Comparison of ENCODE assay signal across 14 cellular contexts in genomic region chr12:46458500-46459106, GRCh38.
A peak's percentile ranks its signal among the peaks of the same experiment; 100 is the strongest.
DNase-seq lines count a peak whose midpoint lies in the region; ATAC-seq and TF ChIP-seq lines count a peak whose summit lies in the region.
"Had no signal": no experiment of that assay in that cellular context is flagged by ENCODE, and none has a peak within 500 bp of the region (broad histone marks: within the 10 kb centered on the region; RNA-seq: fewer than 3 reads in every experiment).

No MANE protein-coding gene starts in this region.

- TF ChIP-seq RAD21 in IMR-90 (IDR thresholded peaks at IDR 0.05; ENCODE audit: low read length) = no peak

- H3K36me3 ChIP-seq in IMR-90 (ENCODE audit: control insufficient read depth, insufficient read depth, low read length) = no peaks in the 10 kb centered on the region
- no peaks in the 10 kb centered on the region for H3K36me3 ChIP-seq in suprapubic skin
- H3K36me3 ChIP-seq in left lung = no peaks in the 10 kb centered on the region
- H3K36me3 ChIP-seq: SJSA1 had no signal

- H4K5ac ChIP-seq in IMR-90 (ENCODE audit: low read depth, low read length) = no peak overlapping the region; the same call in 1 of the 2 replicates

- H3K4me3 ChIP-seq in IMR-90 (ENCODE audit: insufficient read depth, low read depth, low read length) = no peak overlapping the region
- H3K4me3 ChIP-seq in suprapubic skin = no peak overlapping the region
- H3K4me3 ChIP-seq in left lung = no peak overlapping the region
- H3K4me3 ChIP-seq: SJSA1 had no signal

- peaks cover 68% of the 10 kb centered on the region for H3K4me1 Mint-ChIP-seq in CD4-positive, alpha-beta T cell (ENCODE audit: low read depth)
- peaks cover 69% of the 10 kb centered on the region for H3K4me1 Mint-ChIP-seq in activated CD4-positive, alpha-beta memory T cell treated with anti-CD3 and anti-CD28 coated beads, Interleukin-2, amount 10 ng/mL, durations not matched to agents 7 days and 5 days
- H3K4me1 Mint-ChIP-seq in nephron = peaks cover 72% of the 10 kb centered on the region

- TF ChIP-seq EP300 in suprapubic skin (IDR thresholded peaks at IDR 0.05) = no peak

- H2BK20ac ChIP-seq in IMR-90 (ENCODE audit: low read depth, low read length) = peak overlapping the region; percentile 70; the same call in 1 of the 2 replicates

- H2BK15ac ChIP-seq in IMR-90 (ENCODE audit: low read depth, low read length) = no peak overlapping the region

- peak overlapping the region; percentile 43; the same call in 1 of the 2 replicates for H3K4ac ChIP-seq in IMR-90 (ENCODE audit: low read depth, low read length)

- H2AK5ac ChIP-seq in IMR-90 (ENCODE audit: low read depth, low read length) = peak overlapping the region; percentile 26

- ATAC-seq in CD4-positive, alpha-beta T cell (ENCODE audit: poor library complexity) = peak; percentile 18
- ATAC-seq in IMR-90 (ENCODE audit: low read depth) (no peak), left lung (no peak)

- H3K79me1 ChIP-seq in IMR-90 (ENCODE audit: low read depth in 1 of 2, low read length in 2 of 2) = peaks cover 0 to 12% of the 10 kb centered on the region in 2 experiments; a peak in 3 of 4 replicates

- no peaks in the 10 kb centered on the region for H3K27me3 Mint-ChIP-seq in CD4-positive, alpha-beta T cell
- H3K27me3 Mint-ChIP-seq in activated CD4-positive, alpha-beta memory T cell treated with anti-CD3 and anti-CD28 coated beads, Interleukin-2, amount 10 ng/mL, durations not matched to agents 7 days and 5 days = no peaks in the 10 kb centered on the region
- H3K27me3 Mint-ChIP-seq in nephron (ENCODE audit: low read depth) = no peaks in the 10 kb centered on the region

- POLR2A ChIA-PET in CD4-positive, alpha-beta T cell (lab: Charles Lee) = interaction anchor here (0.8 to 2.7 kb wide), 3 partner anchors 11 to 75 kb away, joined by 4 to 7 read pairs (median 5); no protein-coding TSS in a partner anchor
- POLR2A ChIA-PET in IMR-90 (lab: Charles Lee; ENCODE audit: unreplicated experiment) = interaction anchor here (0.7 kb wide), 1 partner anchor 9 kb away, joined by 3 read pairs; no protein-coding TSS in a partner anchor
- POLR2A ChIA-PET in activated CD4-positive, alpha-beta memory T cell treated with anti-CD3 and anti-CD28 coated beads, Interleukin-2, amount 10 ng/mL, durations not matched to agents 7 days and 5 days (lab: Charles Lee) = interaction anchor here (0.6 to 5.0 kb wide), 16 partner anchors 11 to 731 kb away, joined by 3 to 34 read pairs (median 6); partner anchors contain the start of gene SLC38A1

- no peaks in the 10 kb centered on the region for H3K9me3 Mint-ChIP-seq in CD4-positive, alpha-beta T cell
- H3K9me3 Mint-ChIP-seq in activated CD4-positive, alpha-beta memory T cell treated with anti-CD3 and anti-CD28 coated beads, Interleukin-2, amount 10 ng/mL, durations not matched to agents 7 days and 5 days = no peaks in the 10 kb centered on the region
- H3K9me3 Mint-ChIP-seq in nephron = no peaks in the 10 kb centered on the region
- H3K9me3 Mint-ChIP-seq: mesothelial cell of epicardium had no signal

- intact Hi-C loops in CD4-positive, alpha-beta T cell (cut with DNase I, micrococcal nuclease) = loop anchor here in 1 of 2 experiments (5.0 kb wide), 2 partner anchors 54 to 86 kb away; partner anchors contain the start of gene SLC38A2
- intact Hi-C loops in IMR-90 (cut with micrococcal nuclease) = no loop called here
- intact Hi-C loops in left lung (cut with DNase I) = no loop called here

- no TSS peak for BruUV-seq in IMR-90 (replicated peaks; lab: Mats Ljungman, UMichigan)

- peaks cover 13% of the 10 kb centered on the region for H3K9me1 ChIP-seq in IMR-90 (ENCODE audit: insufficient read depth, low read length)

- peak overlapping the region; percentile 62 for H2BK120ac ChIP-seq in IMR-90 (ENCODE audit: low read depth, low read length)

- no peak for DNase-seq in CD4-positive, alpha-beta T cell
- DNase-seq in IMR-90 (no peak), DMS53 treated with DMSO at 0.1 percent for 48 hours (lab: John Stamatoyannopoulos, UW; ENCODE audit: unreplicated experiment) (no peak), suprapubic skin (ENCODE audit: low spot score in 2 of 2) (no peak), left lung (no peak)
- no peak for DNase-seq in activated CD4-positive, alpha-beta memory T cell treated with anti-CD3 and anti-CD28 coated beads, Interleukin-2, amount 10 ng/mL, durations not matched to agents 7 days and 5 days
- DNase-seq: amygdala; Caco-2; NCI-H1436 treated with DMSO at 0.1 percent for 48 hours; NCI-H526; stimulated activated CD4-positive, alpha-beta T cell treated with anti-CD3 and anti-CD28 coated beads, Interleukin-4, amount 100 ng/mL, for 1 hour had no signal

- dilution Hi-C loops in IMR-90 (cut with HindIII; ENCODE audit: low sequenced_read_pairs, unreplicated experiment) = no loop called here

- H3K27ac ChIP-seq in CD4-positive, alpha-beta T cell (ENCODE audit: low read depth, low read length) = no peak overlapping the region
- H3K27ac ChIP-seq in IMR-90 (ENCODE audit: insufficient read depth, low read length) (peak overlapping the region; percentile 31; the same call in 1 of the 2 replicates), suprapubic skin (no peak overlapping the region), left lung (peak overlapping the region in 1 of 2 donors; percentile 86)
- H3K27ac ChIP-seq: SJSA1 had no signal

- 0 out of 2 replicates have a peak overlapping the region, but pooled peaks have one; percentile 28 for H3K14ac ChIP-seq in IMR-90 (replicated peaks; ENCODE audit: low read depth, low read length)

- no peak for TF ChIP-seq POLR2A in IMR-90 (IDR thresholded peaks at IDR 0.05; ENCODE audit: low read depth, low read length)
- no peak for TF ChIP-seq POLR2A in suprapubic skin (IDR thresholded peaks at IDR 0.05)

- H3K27ac Mint-ChIP-seq in CD4-positive, alpha-beta T cell = peak overlapping the region; percentile 76
- peak overlapping the region; percentile 93 for H3K27ac Mint-ChIP-seq in activated CD4-positive, alpha-beta memory T cell treated with anti-CD3 and anti-CD28 coated beads, Interleukin-2, amount 10 ng/mL, durations not matched to agents 7 days and 5 days
- H3K27ac Mint-ChIP-seq in nephron = peak overlapping the region in 2 of 3 experiments; percentile 5 to 85
- H3K27ac Mint-ChIP-seq: mesothelial cell of epicardium had no signal

- CTCF ChIA-PET in CD4-positive, alpha-beta T cell (lab: Charles Lee) = no interaction called here
- CTCF ChIA-PET in IMR-90 (lab: Yijun Ruan, JAX) = no interaction called here
- CTCF ChIA-PET in activated CD4-positive, alpha-beta memory T cell treated with anti-CD3 and anti-CD28 coated beads, Interleukin-2, amount 10 ng/mL, durations not matched to agents 7 days and 5 days (lab: Charles Lee) = no interaction called here

- H3K23ac ChIP-seq in IMR-90 (ENCODE audit: low read depth, low read length) = peak overlapping the region; percentile 18; the same call in 1 of the 2 replicates

- H2BK5ac ChIP-seq in IMR-90 (ENCODE audit: low read depth, low read length, poor library complexity, severe bottlenecking) = peak overlapping the region; percentile 59

- H4K8ac ChIP-seq in IMR-90 (ENCODE audit: low read depth in 2 of 2, low read length in 2 of 2) = peak overlapping the region in 1 of 2 experiments; percentile 9; a peak in 1 of 4 replicates

- no peaks in the 10 kb centered on the region for H4K20me1 ChIP-seq in IMR-90 (ENCODE audit: insufficient read depth, low read length)

- no peak overlapping the region for H3K9ac ChIP-seq in IMR-90 (ENCODE audit: low read depth, low read length)

- in situ Hi-C loops in IMR-90 (cut with MboI; ENCODE audit: low sequenced_read_pairs) = no loop called here

- H2AFZ ChIP-seq in IMR-90 (replicated peaks; ENCODE audit: low read length, poor library complexity) = no peak overlapping the region

- H3K36me3 Mint-ChIP-seq in CD4-positive, alpha-beta T cell (ENCODE audit: low read depth) = no peaks in the 10 kb centered on the region
- H3K36me3 Mint-ChIP-seq in activated CD4-positive, alpha-beta memory T cell treated with anti-CD3 and anti-CD28 coated beads, Interleukin-2, amount 10 ng/mL, durations not matched to agents 7 days and 5 days (ENCODE audit: low read depth) = peaks cover 2% of the 10 kb centered on the region
- H3K36me3 Mint-ChIP-seq in nephron (ENCODE audit: low read depth) = no peaks in the 10 kb centered on the region
- H3K36me3 Mint-ChIP-seq: mesothelial cell of epicardium had no signal

- peak overlapping the region; percentile 3 for H3K4me3 Mint-ChIP-seq in CD4-positive, alpha-beta T cell
- H3K4me3 Mint-ChIP-seq in activated CD4-positive, alpha-beta memory T cell treated with anti-CD3 and anti-CD28 coated beads, Interleukin-2, amount 10 ng/mL, durations not matched to agents 7 days and 5 days = peak overlapping the region; percentile 45
- no peak overlapping the region for H3K4me3 Mint-ChIP-seq in nephron
- H3K4me3 Mint-ChIP-seq: mesothelial cell of epicardium had no signal

- no peaks in the 10 kb centered on the region for H3K9me3 ChIP-seq in CD4-positive, alpha-beta T cell (ENCODE audit: control insufficient read depth, low read length)
- H3K9me3 ChIP-seq in IMR-90 (ENCODE audit: control insufficient read depth, insufficient read depth, low read length) = no peaks in the 10 kb centered on the region
- H3K9me3 ChIP-seq in suprapubic skin = no peaks in the 10 kb centered on the region
- no peaks in the 10 kb centered on the region for H3K9me3 ChIP-seq in left lung
- H3K9me3 ChIP-seq: Caco-2 had no signal

- peak overlapping the region; percentile 61; the same call in 1 of the 2 replicates for H3K18ac ChIP-seq in IMR-90 (ENCODE audit: low read depth, low read length)

- TF ChIP-seq CTCF in CD4-positive, alpha-beta T cell (IDR thresholded peaks at IDR 0.05) = no peak
- TF ChIP-seq CTCF in IMR-90 (conservative IDR thresholded peaks at IDR 0.05; ENCODE audit: low read depth, low read length) (no peak), nephron (IDR thresholded peaks at IDR 0.05; ENCODE audit: unreplicated experiment in 3 of 3) (no peak), suprapubic skin (IDR thresholded peaks at IDR 0.05) (no peak), left lung (IDR thresholded peaks at IDR 0.05) (no peak)

- H3K4me1 ChIP-seq in IMR-90 (ENCODE audit: control insufficient read depth, insufficient read depth, low read length) = peaks cover 13% of the 10 kb centered on the region
- peaks cover 70% of the 10 kb centered on the region for H3K4me1 ChIP-seq in suprapubic skin
- peaks cover 9 to 47% of the 10 kb centered on the region in 2 donors for H3K4me1 ChIP-seq in left lung

- no peak overlapping the region for H2AK9ac ChIP-seq in IMR-90 (replicated peaks; ENCODE audit: low read depth, low read length, poor library complexity)

- H3K4me2 ChIP-seq in IMR-90 (ENCODE audit: low read depth, low read length) = peak overlapping the region; percentile 27; the same call in 1 of the 2 replicates

- no peak overlapping the region for H3K56ac ChIP-seq in IMR-90 (ENCODE audit: extremely low read depth, insufficient read depth, low read length)

- WGBS in IMR-90 (ENCODE audit: extremely low coverage in 2 of 2, insufficient read length in 1 of 2), 2 experiments = no CpG with 5 or more reads among the region's 3 CpGs
- 91% methylated on average over 3 of the region's 3 CpGs for WGBS in suprapubic skin

- H4K91ac ChIP-seq in IMR-90 (ENCODE audit: insufficient read depth, low read depth, low read length) = 0 out of 2 replicates have a peak overlapping the region, but pooled peaks have one; percentile 6

- no peaks in the 10 kb centered on the region for H3K27me3 ChIP-seq in CD4-positive, alpha-beta T cell (ENCODE audit: control insufficient read depth, insufficient read depth, low read length)
- H3K27me3 ChIP-seq in IMR-90 (ENCODE audit: control insufficient read depth, insufficient read depth, low read length) (no peaks in the 10 kb centered on the region), suprapubic skin (no peaks in the 10 kb centered on the region), left lung (no peaks in the 10 kb centered on the region)

Comparison
In these comparisons a context has a peak if more than half of its experiments do, and no peak if none do; other contexts are left out.
1. H3K4me3 Mint-ChIP-seq: peak in CD4-positive, alpha-beta T cell (single experiment) and activated CD4-positive, alpha-beta memory T cell treated with anti-CD3 and anti-CD28 coated beads, Interleukin-2, amount 10 ng/mL, durations not matched to agents 7 days and 5 days (single experiment); none in nephron (0 of 3).
2. Peak in every context shown above with its lines, with median percentiles within 50 percentile points of each other: H3K27ac Mint-ChIP-seq.